ENCODE assay signal across 21 cellular contexts in the genomic region with DNA sequence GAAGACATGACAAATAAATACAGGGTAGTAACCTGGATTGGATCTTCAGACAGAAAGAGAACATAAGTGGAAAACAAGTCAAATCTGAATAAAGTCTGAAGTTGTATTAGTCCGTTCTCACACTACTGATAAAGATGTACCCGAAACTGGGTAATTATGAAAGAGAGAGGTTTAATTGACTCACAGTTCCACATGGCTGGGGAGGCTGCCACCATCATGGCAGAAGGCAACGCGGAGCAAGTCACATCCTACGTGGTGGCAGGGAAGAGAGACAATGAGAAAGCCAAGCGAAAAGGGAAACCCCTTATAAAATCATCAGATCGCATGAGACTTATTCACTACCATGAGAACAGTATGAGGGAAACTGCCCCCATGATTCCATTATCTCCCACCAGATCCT.
"Had no signal": no experiment of that assay in that cellular context is flagged by ENCODE, and none has a peak within 500 bp of the region (broad histone marks: within the 10 kb centered on the region; RNA-seq: fewer than 3 reads in every experiment).

No MANE protein-coding gene starts in this region.

- H3K27ac ChIP-seq: dorsolateral prefrontal cortex, hepatocyte, left ventricle myocardium inferior, lower lobe of right lung, pancreas, tibial artery, upper lobe of left lung, uterus had no signal

- H3K9me3 ChIP-seq: left ventricle myocardium inferior, lower lobe of right lung, pancreas, tibial artery, upper lobe of left lung, uterus had no signal

- H2AFZ ChIP-seq: hepatocyte had no signal

- H3K4me1 ChIP-seq: pancreas, tibial artery, uterus had no signal

- H3K4me2 ChIP-seq: hepatocyte had no signal

- ATAC-seq: left cardiac atrium; lower lobe of right lung; natural killer cell treated with Interleukin-12 subunit alpha and Interleukin-12 subunit beta and Interleukin-15 and Interleukin-18, amount 100 ng/mL, for 72 hours; pancreas; right cardiac atrium had no signal

- H3K27me3 ChIP-seq: dorsolateral prefrontal cortex, hepatocyte, pancreas, tibial artery, upper lobe of left lung, uterus had no signal

- H3K79me2 ChIP-seq: hepatocyte had no signal

- DNase-seq: cortex of kidney; dorsolateral prefrontal cortex; effector CD8-positive, alpha-beta T cell; foreskin melanocyte; head of caudate nucleus; kidney; left cardiac atrium; left ventricle myocardium inferior; lower lobe of right lung; midbrain; occipital lobe; pancreas; right cardiac atrium; small intestine; stimulated activated CD4-positive, alpha-beta T cell treated with anti-CD3 and anti-CD28 coated beads, Interleukin-12 subunit alpha, Interleukin-12 subunit beta, amount 100 ng/mL, for 4 hours; stimulated activated CD4-positive, alpha-beta T cell treated with anti-CD3 and anti-CD28 coated beads, Interleukin-4, amount 100 ng/mL, for 24 hours; tibial artery; upper lobe of left lung; uterus had no signal

- H3K36me3 ChIP-seq: left ventricle myocardium inferior, lower lobe of right lung, pancreas, tibial artery, upper lobe of left lung, uterus had no signal

- H3K4me3 ChIP-seq: dorsolateral prefrontal cortex, hepatocyte, left ventricle myocardium inferior, lower lobe of right lung, pancreas, tibial artery, upper lobe of left lung, uterus had no signal
